Comparison of ENCODE assay signal across 1 cellular context in the genomic region with DNA sequence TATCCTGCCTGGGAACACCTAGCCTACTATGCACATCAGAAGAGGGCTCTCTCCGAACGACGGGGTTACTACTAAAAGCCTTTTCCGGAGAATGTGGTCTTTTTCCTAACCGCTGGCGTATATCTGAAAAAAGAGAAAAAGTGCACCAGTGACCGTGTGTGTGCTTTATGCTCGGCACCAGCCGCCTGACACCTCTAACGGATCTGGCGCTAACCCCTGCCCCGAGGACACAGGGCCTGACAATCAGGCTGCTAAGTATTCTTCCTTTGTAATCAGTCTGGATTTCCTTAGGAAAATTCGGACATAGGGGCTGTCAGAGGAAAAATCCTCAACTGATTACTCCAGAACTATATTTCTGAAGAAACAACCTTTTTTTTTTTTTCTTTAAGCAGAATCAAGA.
TF ChIP-seq lines count a peak whose summit lies in the region.

No MANE protein-coding gene starts in this region.

TF ChIP-seq in GM23338, 12 proteins besides CTCF, POLR2A, EP300 and RAD21 (continued from another document):
- TF ChIP-seq, protein P1, sequence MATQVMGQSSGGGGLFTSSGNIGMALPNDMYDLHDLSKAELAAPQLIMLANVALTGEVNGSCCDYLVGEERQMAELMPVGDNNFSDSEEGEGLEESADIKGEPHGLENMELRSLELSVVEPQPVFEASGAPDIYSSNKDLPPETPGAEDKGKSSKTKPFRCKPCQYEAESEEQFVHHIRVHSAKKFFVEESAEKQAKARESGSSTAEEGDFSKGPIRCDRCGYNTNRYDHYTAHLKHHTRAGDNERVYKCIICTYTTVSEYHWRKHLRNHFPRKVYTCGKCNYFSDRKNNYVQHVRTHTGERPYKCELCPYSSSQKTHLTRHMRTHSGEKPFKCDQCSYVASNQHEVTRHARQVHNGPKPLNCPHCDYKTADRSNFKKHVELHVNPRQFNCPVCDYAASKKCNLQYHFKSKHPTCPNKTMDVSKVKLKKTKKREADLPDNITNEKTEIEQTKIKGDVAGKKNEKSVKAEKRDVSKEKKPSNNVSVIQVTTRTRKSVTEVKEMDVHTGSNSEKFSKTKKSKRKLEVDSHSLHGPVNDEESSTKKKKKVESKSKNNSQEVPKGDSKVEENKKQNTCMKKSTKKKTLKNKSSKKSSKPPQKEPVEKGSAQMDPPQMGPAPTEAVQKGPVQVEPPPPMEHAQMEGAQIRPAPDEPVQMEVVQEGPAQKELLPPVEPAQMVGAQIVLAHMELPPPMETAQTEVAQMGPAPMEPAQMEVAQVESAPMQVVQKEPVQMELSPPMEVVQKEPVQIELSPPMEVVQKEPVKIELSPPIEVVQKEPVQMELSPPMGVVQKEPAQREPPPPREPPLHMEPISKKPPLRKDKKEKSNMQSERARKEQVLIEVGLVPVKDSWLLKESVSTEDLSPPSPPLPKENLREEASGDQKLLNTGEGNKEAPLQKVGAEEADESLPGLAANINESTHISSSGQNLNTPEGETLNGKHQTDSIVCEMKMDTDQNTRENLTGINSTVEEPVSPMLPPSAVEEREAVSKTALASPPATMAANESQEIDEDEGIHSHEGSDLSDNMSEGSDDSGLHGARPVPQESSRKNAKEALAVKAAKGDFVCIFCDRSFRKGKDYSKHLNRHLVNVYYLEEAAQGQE (IDR thresholded peaks at IDR 0.05; ENCODE audit: unreplicated experiment), result no peak
- TF ChIP-seq NANOG (IDR thresholded peaks at IDR 0.05; ENCODE audit: borderline replicate concordance) (no peak), STAT1 (IDR thresholded peaks at IDR 0.05; ENCODE audit: unreplicated experiment) (no peak)
